Comparison of ENCODE assay signal across 1 cellular context in genomic region chr1:248858891-248859889, GRCh38.
TF ChIP-seq lines count a peak whose summit lies in the region.

Gene ZNF692 (minus strand): TSS chr1:248859085. CDS start chr1:248858309, 776 bp downstream.

TF ChIP-seq in HepG2, 621 proteins besides CTCF, POLR2A, EP300 and RAD21 (continued from another document and continues in another):
- peak; percentile 64; the same call in 1 of the 2 replicates for TF ChIP-seq ZNF639 (CRISPR knock-in tag; conservative IDR thresholded peaks at IDR 0.05)
- TF ChIP-seq ZXDC (CRISPR knock-in tag; IDR thresholded peaks at IDR 0.05), result 0 out of 2 replicates have a peak, but pooled peaks have one; percentile 25
- no peak for TF ChIP-seq GATAD2A (CRISPR knock-in tag; IDR thresholded peaks at IDR 0.05)
- TF ChIP-seq RARG (CRISPR knock-in tag; IDR thresholded peaks at IDR 0.05; ENCODE audit: low read depth), result no peak
- 0 out of 2 replicates have a peak, but pooled peaks have one; percentile 28 for TF ChIP-seq ZNF552 (CRISPR knock-in tag; IDR thresholded peaks at IDR 0.05; ENCODE audit: borderline replicate concordance)
- no peak for TF ChIP-seq NR2F1 (CRISPR knock-in tag; IDR thresholded peaks at IDR 0.05)
- no peak; the same call in 1 of the 2 replicates for TF ChIP-seq ZNF276 (CRISPR knock-in tag; IDR thresholded peaks at IDR 0.05; ENCODE audit: low read depth)
- no peak for TF ChIP-seq MTA1 (CRISPR knock-in tag; IDR thresholded peaks at IDR 0.05; ENCODE audit: borderline replicate concordance)
- TF ChIP-seq AGO1 (IDR thresholded peaks at IDR 0.05; ENCODE audit: low read depth, low read length, poor library complexity, severe bottlenecking), result no peak
- TF ChIP-seq ZNF713 (CRISPR knock-in tag; IDR thresholded peaks at IDR 0.05), result no peak
- peak; percentile 72; the same call in 1 of the 2 replicates for TF ChIP-seq LBX2 (CRISPR knock-in tag; IDR thresholded peaks at IDR 0.05; ENCODE audit: borderline replicate concordance)
- TF ChIP-seq LCORL (IDR thresholded peaks at IDR 0.05), result no peak
- peak; percentile 38; the same call in 1 of the 2 replicates for TF ChIP-seq LCORL (CRISPR knock-in tag; IDR thresholded peaks at IDR 0.05)
- peak; percentile 80; the same call in 1 of the 2 replicates for TF ChIP-seq TOPORS (CRISPR knock-in tag; IDR thresholded peaks at IDR 0.05)
- no peak for TF ChIP-seq FOXA1 (IDR thresholded peaks at IDR 0.05)
- no peak for TF ChIP-seq FOXA1 (CRISPR knock-in tag; IDR thresholded peaks at IDR 0.05)
- TF ChIP-seq ZNF335 (CRISPR knock-in tag; IDR thresholded peaks at IDR 0.05), result peak; percentile 58; the same call in 1 of the 2 replicates
- TF ChIP-seq CEBPZ (IDR thresholded peaks at IDR 0.05; ENCODE audit: low read length), result no peak
- no peak for TF ChIP-seq TP53 (CRISPR knock-in tag; conservative IDR thresholded peaks at IDR 0.05)
- no peak for TF ChIP-seq SP1 (IDR thresholded peaks at IDR 0.05)
- no peak for TF ChIP-seq SP1 (CRISPR knock-in tag; IDR thresholded peaks at IDR 0.05)
- peak in 1 of 2 experiments; percentile 64; a peak in 1 of 4 replicates for TF ChIP-seq KLF16 (CRISPR knock-in tag; IDR thresholded peaks at IDR 0.05)
- no peak for TF ChIP-seq ZNF850 (CRISPR knock-in tag; conservative IDR thresholded peaks at IDR 0.05)
- peak; percentile 60; the same call in 1 of the 2 replicates for TF ChIP-seq ZBTB25 (CRISPR knock-in tag; IDR thresholded peaks at IDR 0.05)
- TF ChIP-seq FOSL2 (CRISPR knock-in tag; IDR thresholded peaks at IDR 0.05), result no peak
- TF ChIP-seq MBD4 (IDR thresholded peaks at IDR 0.05; ENCODE audit: borderline replicate concordance, low read length), result no peak
- peak; percentile 77 for TF ChIP-seq TFDP2 (CRISPR knock-in tag; IDR thresholded peaks at IDR 0.05)
- no peak; the same call in 1 of the 2 replicates for TF ChIP-seq ZBTB7B (CRISPR knock-in tag; IDR thresholded peaks at IDR 0.05)
- peak; percentile 5 for TF ChIP-seq TEAD3 (CRISPR knock-in tag; optimal IDR thresholded peaks at IDR 0.05; ENCODE audit: borderline replicate concordance)
- TF ChIP-seq ZHX1 (CRISPR knock-in tag; IDR thresholded peaks at IDR 0.05; ENCODE audit: low read depth), result no peak; the same call in 1 of the 2 replicates
- no peak for TF ChIP-seq HNF1A (IDR thresholded peaks at IDR 0.05; ENCODE audit: low read depth)
- 0 out of 2 replicates have a peak, but pooled peaks have one; percentile 4 for TF ChIP-seq HNF1A (CRISPR knock-in tag; IDR thresholded peaks at IDR 0.05; ENCODE audit: borderline replicate concordance)
- no peak for TF ChIP-seq ZNF775 (CRISPR knock-in tag; IDR thresholded peaks at IDR 0.05; ENCODE audit: borderline replicate concordance)
- TF ChIP-seq ZNF547 (CRISPR knock-in tag; IDR thresholded peaks at IDR 0.05), result no peak; the same call in 1 of the 2 replicates
- 0 out of 2 replicates have a peak, but pooled peaks have one; percentile 8 for TF ChIP-seq ZNF580 (CRISPR knock-in tag; IDR thresholded peaks at IDR 0.05; ENCODE audit: borderline replicate concordance, low read depth)
- 0 out of 2 replicates have a peak, but pooled peaks have one; percentile 17 for TF ChIP-seq ZSCAN9 (CRISPR knock-in tag; IDR thresholded peaks at IDR 0.05; ENCODE audit: borderline replicate concordance)
